ENCODE assay signal across 22 cellular contexts in the genomic region with DNA sequence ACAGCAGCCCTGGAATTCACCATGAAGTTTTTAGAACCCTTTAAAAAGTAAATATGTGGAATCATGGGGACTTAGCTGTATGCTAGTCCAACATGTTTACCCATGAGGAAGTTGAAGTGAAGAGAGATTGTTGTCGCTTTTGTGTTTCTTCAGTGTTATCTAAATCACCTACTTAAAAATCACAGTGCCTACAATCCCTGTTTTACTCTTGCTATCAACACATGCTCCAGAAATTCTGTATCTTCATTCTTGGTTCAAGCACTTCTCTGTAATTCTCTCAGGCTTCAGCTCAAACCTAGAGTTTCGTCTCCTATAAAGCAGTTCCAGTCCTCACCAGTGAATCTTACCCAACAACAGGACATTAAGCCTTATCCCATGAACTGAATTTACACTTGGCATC.
"Had no signal": no experiment of that assay in that cellular context is flagged by ENCODE, and none has a peak within 500 bp of the region (broad histone marks: within the 10 kb centered on the region; RNA-seq: fewer than 3 reads in every experiment).

No MANE protein-coding gene starts in this region.

- DNase-seq: KBM-7, NCI-H1092, NCI-H1105 treated with DMSO at 0.1 percent for 48 hours, NCI-H1417 treated with DMSO at 0.1 percent for 48 hours, NCI-H146, NCI-H1694 treated with DMSO at 0.1 percent for 48 hours, NCI-H1930, NCI-H2081, NCI-H2107, NCI-H2227 treated with DMSO at 0.1 percent for 48 hours, NCI-H524, NCI-H526 treated with DMSO at 0.1 percent for 48 hours, NCI-H774, Right ventricle myocardium superior, RPMI8226, SIG-M5 had no signal

- H3K4me1 ChIP-seq: SJSA1 had no signal

- H3K36me3 Mint-ChIP-seq: IgD-negative memory B cell had no signal

- H3K27ac Mint-ChIP-seq: IgD-negative memory B cell had no signal

- H3K4me3 ChIP-seq: SJSA1, SK-N-MC had no signal

- FAIRE-seq: HTR-8/SVneo, RCC 7860 had no signal

- H3K4me1 Mint-ChIP-seq: IgD-negative memory B cell had no signal

- H3K9me3 ChIP-seq: SJSA1 had no signal

- H3K4me3 Mint-ChIP-seq: IgD-negative memory B cell had no signal

- H3K27ac ChIP-seq: HL-60, SJSA1, SK-N-MC had no signal

- H3K27me3 ChIP-seq: SJSA1 had no signal

- H3K36me3 ChIP-seq: SJSA1 had no signal
